13 cellular contexts compared by ENCODE assay signal in genomic region chr20:12594410-12595130, GRCh38.
A peak's percentile ranks its signal among the peaks of the same experiment; 100 is the strongest.
DNase-seq lines count a peak whose midpoint lies in the region; ATAC-seq lines count a peak whose summit lies in the region.
"Had no signal": no experiment of that assay in that cellular context is flagged by ENCODE, and none has a peak within 500 bp of the region (broad histone marks: within the 10 kb centered on the region; RNA-seq: fewer than 3 reads in every experiment).

No MANE protein-coding gene starts in this region.

- no peaks in the 10 kb centered on the region for H3K4me1 ChIP-seq in HAP-1

- H3K36me3 ChIP-seq in HAP-1 (replicated peaks): no peaks in the 10 kb centered on the region

- no peak overlapping the region for H3K27ac Mint-ChIP-seq in activated naive CD4-positive, alpha-beta T cell treated with anti-CD3 and anti-CD28 coated beads for 36 hours
- H3K27ac Mint-ChIP-seq: CD8-positive, alpha-beta T cell; naive thymus-derived CD8-positive, alpha-beta T cell had no signal

- peaks cover 3% of the 10 kb centered on the region for H3K9me3 Mint-ChIP-seq in activated naive CD4-positive, alpha-beta T cell treated with anti-CD3 and anti-CD28 coated beads for 36 hours

- no peaks in the 10 kb centered on the region for H3K36me3 Mint-ChIP-seq in activated naive CD4-positive, alpha-beta T cell treated with anti-CD3 and anti-CD28 coated beads for 36 hours (ENCODE audit: low read depth)
- H3K36me3 Mint-ChIP-seq: CD8-positive, alpha-beta T cell; naive thymus-derived CD8-positive, alpha-beta T cell had no signal

- CTCF ChIA-PET in activated naive CD4-positive, alpha-beta T cell treated with anti-CD3 and anti-CD28 coated beads for 36 hours (lab: Charles Lee): interaction anchor here (0.7 kb wide), 1 partner anchor 438 kb away, joined by 3 read pairs; no protein-coding TSS in a partner anchor

- no peak overlapping the region for H3K4me3 Mint-ChIP-seq in activated naive CD4-positive, alpha-beta T cell treated with anti-CD3 and anti-CD28 coated beads for 36 hours
- H3K4me3 Mint-ChIP-seq: CD8-positive, alpha-beta T cell; naive thymus-derived CD8-positive, alpha-beta T cell had no signal

- H3K4me3 ChIP-seq in HAP-1: no peak overlapping the region
- H3K4me3 ChIP-seq: skin epidermis had no signal

- H3K27me3 Mint-ChIP-seq in activated naive CD4-positive, alpha-beta T cell treated with anti-CD3 and anti-CD28 coated beads for 36 hours (ENCODE audit: low read depth): no peaks in the 10 kb centered on the region

- H3K9me3 ChIP-seq in HAP-1: no peaks in the 10 kb centered on the region

- ATAC-seq in HG02571 (IDR thresholded peaks at IDR 0.05; ENCODE audit: unreplicated experiment): no peak
- ATAC-seq: CD8-positive, alpha-beta T cell; naive thymus-derived CD8-positive, alpha-beta T cell had no signal

- H3K27me3 ChIP-seq in HAP-1 (ENCODE audit: low read depth): no peaks in the 10 kb centered on the region

- intact Hi-C loops in activated naive CD4-positive, alpha-beta T cell treated with anti-CD3 and anti-CD28 coated beads for 36 hours (cut with micrococcal nuclease): no loop called here

- peak; percentile 58 for DNase-seq in Caki2 (ENCODE audit: low read depth)
- peak; percentile 10 to 51 for DNase-seq in HAP-1 (ENCODE audit: low spot score in 2 of 2)
- DNase-seq in SHP77 treated with DMSO at 0.1 percent for 48 hours (lab: John Stamatoyannopoulos, UW): peak; percentile 78
- peak; percentile 77 for DNase-seq in left kidney (ENCODE audit: low read depth, low spot score)
- no peak for DNase-seq in activated naive CD4-positive, alpha-beta T cell treated with anti-CD3 and anti-CD28 coated beads for 36 hours
- no peak for DNase-seq in T-helper 9 cell
- DNase-seq in ureter (ENCODE audit: low spot score): no peak
- DNase-seq: amygdala; CD8-positive, alpha-beta T cell; naive thymus-derived CD8-positive, alpha-beta T cell; NCI-H2029 had no signal

- in situ Hi-C loops in Caki2 (cut with HindIII; ENCODE audit: low pct_unique_long_range_greater_than_20kb, low sequenced_read_pairs) (no loop called here), HAP-1 (cut with MboI; ENCODE audit: low sequenced_read_pairs) (no loop called here)

- no peaks in the 10 kb centered on the region for H3K4me1 Mint-ChIP-seq in activated naive CD4-positive, alpha-beta T cell treated with anti-CD3 and anti-CD28 coated beads for 36 hours (ENCODE audit: low read depth)
- H3K4me1 Mint-ChIP-seq: naive thymus-derived CD8-positive, alpha-beta T cell had no signal

Comparison
In these comparisons a context has a peak if more than half of its experiments do, and no peak if none do; other contexts are left out.
1. DNase-seq: peak in Caki2 (single experiment), HAP-1 (2 of 2), SHP77 treated with DMSO at 0.1 percent for 48 hours (single experiment) and left kidney (single experiment); none in activated naive CD4-positive, alpha-beta T cell treated with anti-CD3 and anti-CD28 coated beads for 36 hours (single experiment), T-helper 9 cell (single experiment) and ureter (single experiment).